In genomic region chr11:59175104-59175503, GRCh38 we compare ENCODE assay signal across 2 cellular contexts.
TF ChIP-seq lines count a peak whose summit lies in the region.

No MANE protein-coding gene starts in this region.

TF ChIP-seq in IMR-90, 13 proteins besides CTCF, POLR2A, EP300 and RAD21:
- TF ChIP-seq CEBPB (IDR thresholded peaks at IDR 0.05; ENCODE audit: low read depth, low read length) (no peak), RCOR1 (IDR thresholded peaks at IDR 0.05; ENCODE audit: insufficient replicate concordance, low read length) (no peak), SMC3 (IDR thresholded peaks at IDR 0.05; ENCODE audit: low read depth, low read length) (no peak), MAZ (IDR thresholded peaks at IDR 0.05; ENCODE audit: borderline replicate concordance, low read depth, low read length) (no peak), ELK1 (IDR thresholded peaks at IDR 0.05; ENCODE audit: borderline replicate concordance, low read depth, low read length) (no peak), CHD1 (IDR thresholded peaks at IDR 0.05; ENCODE audit: low read depth, low read length) (no peak)

TF ChIP-seq in HEK293T, 16 proteins besides CTCF, POLR2A, EP300 and RAD21:
- TF ChIP-seq FOXA1 (IDR thresholded peaks at IDR 0.05) (no peak), NFRKB (IDR thresholded peaks at IDR 0.05) (no peak), ARNT (IDR thresholded peaks at IDR 0.05) (no peak), LEF1 (IDR thresholded peaks at IDR 0.05; ENCODE audit: borderline replicate concordance) (no peak), CTBP1 (IDR thresholded peaks at IDR 0.05; ENCODE audit: borderline replicate concordance) (no peak), BHLHE40 (IDR thresholded peaks at IDR 0.05; ENCODE audit: borderline replicate concordance) (no peak), ELF4 (IDR thresholded peaks at IDR 0.05) (no peak), ZNF384 (IDR thresholded peaks at IDR 0.05) (no peak), L3MBTL2 (conservative IDR thresholded peaks at IDR 0.05) (no peak), SP1 (IDR thresholded peaks at IDR 0.05) (no peak), FOXM1 (IDR thresholded peaks at IDR 0.05; ENCODE audit: borderline replicate concordance) (no peak), FOXK2 (IDR thresholded peaks at IDR 0.05) (no peak), SUZ12 (IDR thresholded peaks at IDR 0.05) (no peak), TARDBP (IDR thresholded peaks at IDR 0.05) (no peak), HDGF (IDR thresholded peaks at IDR 0.05; ENCODE audit: borderline replicate concordance) (no peak), PKNOX1 (IDR thresholded peaks at IDR 0.05) (no peak)
